Comparison of ENCODE assay signal across 16 cellular contexts in genomic region chr20:34949120-34949519, GRCh38. TPM values are rescaled to one million over a fixed set of nuclear protein-coding genes. Genes with fewer than 3 reads are reported as not detected.
"Had no signal": no experiment of that assay in that cellular context is flagged by ENCODE, and none has a peak within 500 bp of the region (broad histone marks: within the 10 kb centered on the region; RNA-seq: fewer than 3 reads in every experiment).

No MANE protein-coding gene starts in this region.

- H3K4me1 ChIP-seq: testis had no signal

- DNase-seq: activated CD4-positive, alpha-beta T cell treated with anti-CD3 and anti-CD28 coated beads for 1 hour; activated CD4-positive, alpha-beta T cell treated with anti-CD3 and anti-CD28 coated beads, Interleukin-2, amount 50 U/mL, for 1 hour; activated naive CD4-positive, alpha-beta T cell; activated T-cell treated with anti-CD3 and anti-CD28 coated beads, Interleukin-2, amount 50 U/mL, for 1 hour; amniotic stem cell; left ventricle myocardium superior; naive B cell; occipital lobe; stimulated activated CD4-positive, alpha-beta T cell treated with anti-CD3 and anti-CD28 coated beads, Interleukin-15, amount 100 ng/mL, for 24 hours; T-helper 9 cell; testis had no signal

- H3K9me3 ChIP-seq: testis had no signal

- FAIRE-seq: endometrium had no signal

- ATAC-seq: foreskin keratinocyte; left ventricle myocardium superior; sciatic nerve; stimulated activated memory B cell treated with anti-CD40 and anti-IgM and Interleukin-4, amounts not matched to agents 10 μg/mL and 1 μg/mL and 100 μg/mL, for 72 hours had no signal

- H3K4me3 ChIP-seq: smooth muscle cell, testis had no signal

- H3K4me2 ChIP-seq: smooth muscle cell had no signal

- H3K27ac ChIP-seq: foreskin keratinocyte, testis had no signal

- H3K27me3 ChIP-seq: foreskin keratinocyte, testis had no signal

RNA-seq across cellular contexts. Expression of gene MYH7B, which starts 6.5 kb away (rescaled TPM):
- total RNA-seq: smooth muscle cell had no signal
